ENCODE assay signal across 8 cellular contexts in the genomic region with DNA sequence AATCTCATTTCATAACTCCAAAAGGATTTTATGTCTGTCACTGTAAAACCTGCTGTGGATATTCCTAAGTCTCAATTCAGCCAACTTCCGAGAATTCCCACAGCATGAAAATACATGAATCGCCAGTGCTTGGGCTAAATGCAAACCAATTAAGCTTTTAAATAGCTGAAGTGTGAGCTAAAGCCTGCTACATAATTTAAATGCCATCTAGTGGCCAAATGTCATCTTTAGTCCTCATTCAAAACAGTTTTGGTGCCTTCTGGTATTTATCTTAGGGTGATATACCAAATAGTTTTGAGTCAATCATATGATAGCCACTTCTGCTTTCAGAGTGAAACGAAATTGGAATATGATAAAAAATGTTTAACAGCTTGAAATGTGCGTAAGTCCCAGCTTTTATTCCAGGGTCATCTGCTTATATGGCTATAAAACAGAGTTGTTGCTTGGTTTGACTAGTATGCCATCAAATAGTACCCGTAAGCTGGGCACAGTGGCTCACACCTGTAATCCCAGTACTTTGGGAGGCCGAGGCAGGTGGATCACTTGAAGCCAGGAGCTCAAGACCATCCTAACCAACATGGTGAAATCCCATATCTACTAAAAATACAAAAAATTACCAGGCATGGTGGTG. TPM values are rescaled to one million over a fixed set of nuclear protein-coding genes. Genes with fewer than 3 reads are reported as not detected.
DNase-seq lines count a peak whose midpoint lies in the region; ATAC-seq and TF ChIP-seq lines count a peak whose summit lies in the region.

No MANE protein-coding gene starts in this region.

- POLR2A ChIA-PET in RWPE1 (lab: Yijun Ruan, JAX; ENCODE audit: low non-redundant PET), result no interaction called here

- H3K27ac ChIP-seq in RWPE1, result no peak overlapping the region

- H3K27me3 Mint-ChIP-seq in progenitor cell of endocrine pancreas, result no peaks in the 10 kb centered on the region
- no peaks in the 10 kb centered on the region for H3K27me3 Mint-ChIP-seq in mesothelial cell of epicardium (ENCODE audit: low read depth)

- H3K4me1 Mint-ChIP-seq in progenitor cell of endocrine pancreas (ENCODE audit: low read depth), result no peaks in the 10 kb centered on the region
- peaks cover 20% of the 10 kb centered on the region for H3K4me1 Mint-ChIP-seq in mesothelial cell of epicardium

- H3K9me3 Mint-ChIP-seq in progenitor cell of endocrine pancreas (ENCODE audit: low read depth) (no peaks in the 10 kb centered on the region), mesothelial cell of epicardium (peaks cover 5% of the 10 kb centered on the region)

- ATAC-seq in GM21447 (IDR thresholded peaks at IDR 0.05; ENCODE audit: unreplicated experiment), result peak; percentile 63

- TF ChIP-seq CTCF in RWPE1 (conservative IDR thresholded peaks at IDR 0.05; ENCODE audit: low read depth) (peak; percentile 69), fibroblast of the aortic adventitia (IDR thresholded peaks at IDR 0.05; ENCODE audit: insufficient read depth, low read length) (peak; percentile 48), progenitor cell of endocrine pancreas (IDR thresholded peaks at IDR 0.05; ENCODE audit: unreplicated experiment) (peak; percentile 46), mesothelial cell of epicardium (IDR thresholded peaks at IDR 0.05; ENCODE audit: unreplicated experiment) (no peak)

- H3K4me3 ChIP-seq in fibroblast of the aortic adventitia (ENCODE audit: low read depth, low read length), result no peak overlapping the region

- H3K36me3 Mint-ChIP-seq in progenitor cell of endocrine pancreas (ENCODE audit: insufficient read depth), result no peaks in the 10 kb centered on the region
- H3K36me3 Mint-ChIP-seq in mesothelial cell of epicardium, result no peaks in the 10 kb centered on the region

- H3K27ac Mint-ChIP-seq in progenitor cell of endocrine pancreas, result no peak overlapping the region
- H3K27ac Mint-ChIP-seq in mesothelial cell of epicardium, result no peak overlapping the region

- CTCF ChIA-PET in RWPE1 (lab: Yijun Ruan, JAX), result interaction anchor here (0.6 to 1.7 kb wide), 10 partner anchors 8 to 667 kb away, joined by 3 to 7 read pairs (median 3); no protein-coding TSS in a partner anchor

- peak; percentile 74 for DNase-seq in EH (ENCODE audit: low read depth)
- DNase-seq in LoVo (ENCODE audit: low spot score), result peak; percentile 46
- peak; percentile 61 for DNase-seq in RWPE1 (ENCODE audit: low spot score)
- DNase-seq in fibroblast of the aortic adventitia (ENCODE audit: low read depth), result peak; percentile 76
- no peak for DNase-seq in progenitor cell of endocrine pancreas (ENCODE audit: low spot score, unreplicated experiment)
- no peak for DNase-seq in activated T-cell treated with anti-CD3 and anti-CD28 coated beads, Interleukin-2, amount 50 U/mL, for 1 hour
- DNase-seq in mesothelial cell of epicardium (ENCODE audit: low spot score in 2 of 2, unreplicated experiment in 2 of 2), result no peak

- H3K4me3 Mint-ChIP-seq in progenitor cell of endocrine pancreas (ENCODE audit: low read depth) (no peak overlapping the region), mesothelial cell of epicardium (no peak overlapping the region)

RNA-seq across cellular contexts. Expression of a gene that starts 41.8 kb away (rescaled TPM):
- 86.7 and 138 TPM in 2 replicates for total RNA-seq in fibroblast of the aortic adventitia (ENCODE audit: low replicate concordance)
- 155 and 157 TPM in 2 replicates for total RNA-seq in progenitor cell of endocrine pancreas
- total RNA-seq in mesothelial cell of epicardium, result 248 to 276 TPM (median 261 TPM) in 3 replicates

Comparison
In these comparisons a context has a peak if more than half of its experiments do, and no peak if none do; other contexts are left out.
1. DNase-seq: peak in EH (single experiment), LoVo (single experiment), RWPE1 (single experiment) and fibroblast of the aortic adventitia (single experiment); none in progenitor cell of endocrine pancreas (single experiment), activated T-cell treated with anti-CD3 and anti-CD28 coated beads, Interleukin-2, amount 50 U/mL, for 1 hour (single experiment) and mesothelial cell of epicardium (0 of 2).